In genomic region chr3:125886006-125886405, GRCh38 we compare ENCODE assay signal across 7 cellular contexts.
A peak's percentile ranks its signal among the peaks of the same experiment; 100 is the strongest.
DNase-seq lines count a peak whose midpoint lies in the region; TF ChIP-seq lines count a peak whose summit lies in the region.
"Not testable (repeated sequence)": the region's sequence is repeated elsewhere in the genome, so short reads cannot be mapped to it uniquely, and the experiment has no call there.

No MANE protein-coding gene starts in this region.

- DNase-seq in G401 (ENCODE audit: low spot score) = peak; percentile 29
- peak; percentile 20 for DNase-seq in NCI-H1436 (lab: John Stamatoyannopoulos, UW)
- peak; percentile 99 for DNase-seq in NCI-H524 (lab: John Stamatoyannopoulos, UW)
- peak; percentile 53 for DNase-seq in astrocyte of the spinal cord (ENCODE audit: low read depth, low spot score)
- DNase-seq in fibroblast of villous mesenchyme (ENCODE audit: low read depth) = peak; percentile 84
- DNase-seq in lower leg skin (ENCODE audit: low spot score in 2 of 2) = peak; percentile 26 to 88
- DNase-seq in renal cortical epithelial cell (ENCODE audit: low read depth) = peak; percentile 13

- TF ChIP-seq CTCF in astrocyte of the spinal cord (IDR thresholded peaks at IDR 0.05; ENCODE audit: low read depth, low read length); fibroblast of villous mesenchyme (IDR thresholded peaks at IDR 0.05; ENCODE audit: insufficient read depth, low read depth, low read length); lower leg skin (IDR thresholded peaks at IDR 0.05): not testable (repeated sequence)

- TF ChIP-seq POLR2A in lower leg skin (IDR thresholded peaks at IDR 0.05) = not testable (repeated sequence)

- WGBS in lower leg skin, 2 donors = 25 to 26% methylated on average over 12 of the region's 12 CpGs

- intact Hi-C loops in lower leg skin (cut with DNase I; ENCODE audit: low total_unique reads) = not testable (repeated sequence)

- not testable (repeated sequence) for H3K4me3 ChIP-seq in astrocyte of the spinal cord (ENCODE audit: low read depth, low read length); fibroblast of villous mesenchyme (ENCODE audit: low read depth, low read length); lower leg skin (ENCODE audit: low read depth, poor library complexity, severe bottlenecking)

- in situ Hi-C loops in G401 (cut with HindIII; ENCODE audit: low sequenced_read_pairs); astrocyte of the spinal cord (cut with HindIII; ENCODE audit: low sequenced_read_pairs): not testable (repeated sequence)

Comparison
In these comparisons a context has a peak if more than half of its experiments do, and no peak if none do; other contexts are left out.
1. DNase-seq: peak in every context shown above with its lines; median percentile 99 in NCI-H524; 84 in fibroblast of villous mesenchyme; 57 in lower leg skin; 53 in astrocyte of the spinal cord; 29 in G401; 20 in NCI-H1436; 13 in renal cortical epithelial cell.